8 cellular contexts compared by ENCODE assay signal in genomic region chr1:93237021-93237420, GRCh38.
"Had no signal": no experiment of that assay in that cellular context is flagged by ENCODE, and none has a peak within 500 bp of the region (broad histone marks: within the 10 kb centered on the region; RNA-seq: fewer than 3 reads in every experiment).

No MANE protein-coding gene starts in this region.

- FAIRE-seq: G401.6, GM12878, GM12891, GM12892, GM18507, GM19239 had no signal

- DNase-seq: GDM1, GF-D8 had no signal

- ATAC-seq: GM12878 had no signal

- H3K4me3 ChIP-seq: GM12878 had no signal
